14 cellular contexts compared by ENCODE assay signal in the genomic region with DNA sequence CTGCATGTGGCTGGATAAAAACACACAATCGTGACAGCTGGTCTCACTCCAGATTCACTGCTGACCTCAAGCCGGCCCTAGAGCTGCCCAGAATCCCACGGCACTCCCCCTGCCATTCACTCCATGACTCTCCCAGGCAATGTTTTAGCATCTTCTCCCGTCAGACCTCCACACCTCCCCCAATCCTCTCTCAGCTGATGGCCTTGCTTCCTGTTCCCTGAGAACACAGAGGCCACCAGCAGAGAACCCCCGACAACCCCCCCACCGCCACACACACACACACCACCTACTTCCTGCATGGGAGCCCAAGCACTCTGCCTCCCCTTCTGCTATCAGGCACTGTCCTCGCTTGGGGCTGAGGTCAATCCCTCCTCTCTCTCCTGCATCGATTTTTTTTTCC. TPM values are rescaled to one million over a fixed set of nuclear protein-coding genes. Genes with fewer than 3 reads are reported as not detected.
DNase-seq lines count a peak whose midpoint lies in the region; ATAC-seq and TF ChIP-seq lines count a peak whose summit lies in the region.
"Had no signal": no experiment of that assay in that cellular context is flagged by ENCODE, and none has a peak within 500 bp of the region (broad histone marks: within the 10 kb centered on the region; RNA-seq: fewer than 3 reads in every experiment).

No MANE protein-coding gene starts in this region.

- H3K4me3 ChIP-seq in esophagus squamous epithelium, result no peak overlapping the region
- H3K4me3 ChIP-seq: suprapubic skin had no signal

- CTCF ChIA-PET in RWPE1 (lab: Yijun Ruan, JAX), result no interaction called here

- H3K9me3 ChIP-seq in esophagus squamous epithelium (no peaks in the 10 kb centered on the region), T-helper 17 cell (ENCODE audit: control insufficient read depth, low read length, poor library complexity, severe bottlenecking) (no peaks in the 10 kb centered on the region)
- H3K9me3 ChIP-seq: suprapubic skin had no signal

- H3K36me3 ChIP-seq in esophagus squamous epithelium, result peaks cover 44 to 86% (median 47%) of the 10 kb centered on the region in 3 donors

- no peaks in the 10 kb centered on the region for H3K36me3 Mint-ChIP-seq in T-helper 17 cell (ENCODE audit: low read depth)
- H3K36me3 Mint-ChIP-seq: naive B cell had no signal

- intact Hi-C loops in esophagus squamous epithelium (cut with DNase I), result no loop called here

- H3K27ac ChIP-seq in RWPE1 (peak overlapping the region; percentile 97), esophagus squamous epithelium (peak overlapping the region in 3 of 4 donors; percentile 54 to 100 (median 72))
- H3K27ac ChIP-seq: suprapubic skin had no signal

- no peaks in the 10 kb centered on the region for H3K27me3 Mint-ChIP-seq in T-helper 17 cell

- no peak overlapping the region for H3K27ac Mint-ChIP-seq in T-helper 17 cell
- H3K27ac Mint-ChIP-seq: naive B cell had no signal

- no peak for TF ChIP-seq POLR2A in esophagus squamous epithelium (IDR thresholded peaks at IDR 0.05)

- peaks cover 6% of the 10 kb centered on the region for H3K4me1 Mint-ChIP-seq in T-helper 17 cell

- no peak overlapping the region for H3K4me3 Mint-ChIP-seq in T-helper 17 cell
- H3K4me3 Mint-ChIP-seq: naive B cell had no signal

- no peaks in the 10 kb centered on the region for H3K27me3 ChIP-seq in esophagus squamous epithelium
- H3K27me3 ChIP-seq: suprapubic skin had no signal

- ATAC-seq in T-helper 17 cell (no peak), HG02623 (IDR thresholded peaks at IDR 0.05; ENCODE audit: unreplicated experiment) (no peak)

- TF ChIP-seq CTCF in RWPE1 (conservative IDR thresholded peaks at IDR 0.05; ENCODE audit: low read depth) (no peak), esophagus squamous epithelium (IDR thresholded peaks at IDR 0.05) (no peak)

- H3K4me1 ChIP-seq in esophagus squamous epithelium, result peaks cover 39 to 100% (median 74%) of the 10 kb centered on the region in 3 donors

- WGBS in esophagus squamous epithelium, 2 donors, result 48 to 62% methylated on average over 8 of the region's 8 CpGs

- DNase-seq in HT1080 (ENCODE audit: low read depth), result peak; percentile 45
- DNase-seq in RWPE1 (ENCODE audit: low spot score), result no peak
- DNase-seq in esophagus squamous epithelium (lab: John Stamatoyannopoulos, UW), result no peak
- DNase-seq in retina, result peak; percentile 13
- DNase-seq in cerebellar nuclear complex (lab: John Stamatoyannopoulos, UW), result no peak
- DNase-seq in T-helper 17 cell, result no peak
- no peak for DNase-seq in stimulated activated naive CD4-positive, alpha-beta T cell (lab: John Stamatoyannopoulos, UW)
- DNase-seq: activated CD4-positive, alpha-beta T cell treated with anti-CD3 and anti-CD28 coated beads, Interleukin-2, amount 50 U/mL, for 48 hours; foreskin melanocyte; naive B cell; NCI-H2171; SHP77 treated with DMSO at 0.1 percent for 48 hours had no signal

- POLR2A ChIA-PET in RWPE1 (lab: Yijun Ruan, JAX; ENCODE audit: low non-redundant PET), result no interaction called here

RNA-seq across cellular contexts. Expression of a gene that starts 9.3 kb away (rescaled TPM):
- 39.8 and 57.0 TPM in 2 replicates for total RNA-seq in HT1080 (2014; rRNA removed; shearing (Covaris generic))
- 23.9 and 28.5 TPM in 2 replicates for polyA plus RNA-seq in HT1080 (2015; cell fraction: cytosol; rRNA removed)
- polyA plus RNA-seq in HT1080 (2015; cell fraction: nucleus; rRNA removed), result 190 and 205 TPM in 2 replicates
- total RNA-seq in esophagus squamous epithelium (100 to 1,000 TPM in 3 of 4 donors, 10 to 100 TPM in 1; 94.6 to 212 (median 124) TPM), T-helper 17 cell (10 to 100 TPM in 1 of 2 donors, 1 to 10 TPM in 1; 8.7 to 16.2 TPM)

RNA-seq across cellular contexts. Expression of a gene that starts 20.2 kb away (rescaled TPM):
- 206 and 249 TPM in 2 replicates for total RNA-seq in HT1080 (2014; rRNA removed; shearing (Covaris generic))
- 242 and 260 TPM in 2 replicates for polyA plus RNA-seq in HT1080 (2015; cell fraction: cytosol; rRNA removed)
- 226 and 227 TPM in 2 replicates for polyA plus RNA-seq in HT1080 (2015; cell fraction: nucleus; rRNA removed)
- total RNA-seq in esophagus squamous epithelium (10 to 100 TPM; 49.0 to 98.8 (median 81.3) TPM), T-helper 17 cell (10 to 100 TPM; 46.4 to 47.2 TPM)

RNA-seq across cellular contexts. Expression of a gene that starts 22.7 kb away (rescaled TPM):
- total RNA-seq in HT1080 (2014; rRNA removed; shearing (Covaris generic)), result not detected in 2 replicates
- polyA plus RNA-seq in HT1080 (2015; cell fraction: cytosol; rRNA removed), result not detected in 2 replicates
- polyA plus RNA-seq in HT1080 (2015; cell fraction: nucleus; rRNA removed), result not detected in 2 replicates
- total RNA-seq in esophagus squamous epithelium, result not detected
- not detected for total RNA-seq in T-helper 17 cell
- total RNA-seq: suprapubic skin had no signal

Comparison
In these comparisons a context has a peak if more than half of its experiments do, and no peak if none do; other contexts are left out.
1. DNase-seq: peak in HT1080 (single experiment) and retina (single experiment); none in RWPE1 (single experiment), esophagus squamous epithelium (single experiment), cerebellar nuclear complex (0 of 2), T-helper 17 cell (0 of 3) and stimulated activated naive CD4-positive, alpha-beta T cell (0 of 6).